ENCODE assay signal across 1 cellular context in the genomic region with DNA sequence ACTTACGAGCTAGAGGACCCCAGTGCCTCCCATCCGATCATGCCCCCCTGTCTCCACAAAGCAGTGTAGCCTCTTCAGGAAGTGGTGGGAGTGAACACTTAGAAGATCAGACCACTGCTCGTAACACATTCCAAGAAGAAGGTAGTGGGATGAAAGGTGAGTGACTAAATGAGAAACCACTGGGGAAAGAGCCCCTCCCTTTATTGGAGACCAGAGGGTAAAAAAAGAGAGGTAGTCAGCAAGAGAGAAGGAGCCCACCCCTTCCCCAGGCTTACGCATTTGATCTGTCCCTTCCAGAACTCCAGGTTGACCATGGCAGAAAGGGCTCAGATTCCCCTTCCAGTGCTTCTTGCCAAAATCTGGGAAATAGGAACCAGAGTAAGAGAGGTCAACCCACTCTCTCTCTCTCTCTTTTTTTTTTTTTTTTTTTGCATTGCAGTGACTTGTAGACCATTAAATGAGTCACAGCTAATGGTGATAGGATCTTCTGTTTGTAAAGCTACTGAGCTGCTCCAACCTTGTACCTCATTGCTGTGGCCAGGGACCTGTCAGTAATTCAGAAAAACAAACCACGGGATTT.
TF ChIP-seq lines count a peak whose summit lies in the region.

No MANE protein-coding gene starts in this region.

TF ChIP-seq in K562, 482 proteins besides CTCF, POLR2A, EP300 and RAD21 (continued from another document):
- TF ChIP-seq POLR2H (tag; IDR thresholded peaks at IDR 0.05; ENCODE audit: low read depth): no peak
- TF ChIP-seq, protein P1, sequence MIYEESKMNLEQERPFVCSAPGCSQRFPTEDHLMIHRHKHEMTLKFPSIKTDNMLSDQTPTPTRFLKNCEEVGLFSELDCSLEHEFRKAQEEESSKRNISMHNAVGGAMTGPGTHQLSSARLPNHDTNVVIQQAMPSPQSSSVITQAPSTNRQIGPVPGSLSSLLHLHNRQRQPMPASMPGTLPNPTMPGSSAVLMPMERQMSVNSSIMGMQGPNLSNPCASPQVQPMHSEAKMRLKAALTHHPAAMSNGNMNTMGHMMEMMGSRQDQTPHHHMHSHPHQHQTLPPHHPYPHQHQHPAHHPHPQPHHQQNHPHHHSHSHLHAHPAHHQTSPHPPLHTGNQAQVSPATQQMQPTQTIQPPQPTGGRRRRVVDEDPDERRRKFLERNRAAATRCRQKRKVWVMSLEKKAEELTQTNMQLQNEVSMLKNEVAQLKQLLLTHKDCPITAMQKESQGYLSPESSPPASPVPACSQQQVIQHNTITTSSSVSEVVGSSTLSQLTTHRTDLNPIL (CRISPR knock-in tag; IDR thresholded peaks at IDR 0.05): no peak
- TF ChIP-seq, protein P2, sequence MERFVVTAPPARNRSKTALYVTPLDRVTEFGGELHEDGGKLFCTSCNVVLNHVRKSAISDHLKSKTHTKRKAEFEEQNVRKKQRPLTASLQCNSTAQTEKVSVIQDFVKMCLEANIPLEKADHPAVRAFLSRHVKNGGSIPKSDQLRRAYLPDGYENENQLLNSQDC (CRISPR knock-in tag; IDR thresholded peaks at IDR 0.05): no peak
- TF ChIP-seq ATF7 (IDR thresholded peaks at IDR 0.05): peak; percentile 27; the same call in 1 of the 2 replicates
- TF ChIP-seq, protein P3, sequence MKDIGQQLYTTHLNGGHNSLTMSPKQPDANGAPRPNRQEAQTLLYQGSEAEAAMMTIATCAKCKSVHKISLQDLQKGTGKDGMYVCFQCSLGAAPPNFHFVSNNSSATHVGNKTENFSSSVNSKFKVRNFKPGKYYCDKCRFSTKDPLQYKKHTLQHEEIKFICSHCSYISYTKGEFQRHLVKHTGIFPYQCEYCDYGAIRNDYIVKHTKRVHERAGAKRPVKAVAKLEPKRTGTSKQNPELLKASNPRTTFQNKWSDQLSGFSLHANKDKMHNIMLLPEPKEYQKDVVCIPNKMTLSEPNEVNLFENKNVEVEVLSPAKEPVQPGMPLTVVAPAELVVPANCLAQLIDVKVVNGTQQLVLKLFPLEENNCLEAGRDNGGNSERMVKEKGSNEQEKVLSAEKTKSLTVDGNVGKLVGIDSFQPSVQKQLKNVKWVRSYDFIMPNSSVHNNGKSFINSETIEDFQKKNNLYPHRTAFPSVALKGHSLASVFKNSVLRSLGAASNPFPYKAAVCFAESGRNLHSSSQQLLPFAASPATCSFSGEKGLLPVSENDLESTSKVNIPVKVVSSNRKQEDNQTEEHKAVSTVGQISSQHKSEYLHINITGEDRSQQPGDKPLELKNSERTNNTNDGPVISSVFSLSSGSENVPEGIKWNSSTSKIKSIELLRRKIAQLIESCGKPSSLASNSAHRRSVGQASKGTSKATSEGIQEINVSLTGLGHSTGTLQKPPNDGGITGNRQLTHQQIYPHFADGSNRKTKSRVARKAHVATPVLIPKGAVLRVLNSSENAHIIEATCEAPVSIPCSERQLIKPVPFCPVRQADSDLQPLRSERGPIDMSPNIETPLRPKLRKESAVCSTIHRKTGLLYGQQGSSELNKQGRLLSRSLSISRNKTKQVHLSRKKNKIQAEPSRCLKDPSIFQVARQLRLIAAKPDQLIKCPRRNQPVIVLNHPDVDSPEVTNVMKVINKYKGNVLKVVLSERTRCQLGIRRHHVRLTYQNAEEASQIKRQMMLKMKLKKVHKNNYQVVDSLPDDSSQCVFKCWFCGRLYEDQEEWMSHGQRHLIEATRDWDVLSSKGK (CRISPR knock-in tag; IDR thresholded peaks at IDR 0.05): no peak
- no peak for TF ChIP-seq ZFP36 (IDR thresholded peaks at IDR 0.05; ENCODE audit: low read depth, low read length, partially characterized antibody)
- TF ChIP-seq ARID1B (IDR thresholded peaks at IDR 0.05): peak; percentile 48
- TF ChIP-seq YY1 (IDR thresholded peaks at IDR 0.05; ENCODE audit: borderline replicate concordance in 1 of 3, control insufficient read depth in 1 of 3, extremely low read depth in 1 of 3, insufficient read depth in 3 of 3, insufficient read length in 1 of 3, insufficient replicate concordance in 2 of 3, low read depth in 1 of 3, low read length in 2 of 3): no peak
- TF ChIP-seq POLR2G (IDR thresholded peaks at IDR 0.05; ENCODE audit: low read depth, low read length): no peak
- no peak for TF ChIP-seq E2F3 (CRISPR knock-in tag; IDR thresholded peaks at IDR 0.05)
- TF ChIP-seq, protein P4, sequence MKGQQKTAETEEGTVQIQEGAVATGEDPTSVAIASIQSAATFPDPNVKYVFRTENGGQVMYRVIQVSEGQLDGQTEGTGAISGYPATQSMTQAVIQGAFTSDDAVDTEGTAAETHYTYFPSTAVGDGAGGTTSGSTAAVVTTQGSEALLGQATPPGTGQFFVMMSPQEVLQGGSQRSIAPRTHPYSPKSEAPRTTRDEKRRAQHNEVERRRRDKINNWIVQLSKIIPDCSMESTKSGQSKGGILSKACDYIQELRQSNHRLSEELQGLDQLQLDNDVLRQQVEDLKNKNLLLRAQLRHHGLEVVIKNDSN (CRISPR knock-in tag; IDR thresholded peaks at IDR 0.05): no peak
- TF ChIP-seq PTRF (tag; IDR thresholded peaks at IDR 0.05): no peak
- TF ChIP-seq COPS2 (conservative IDR thresholded peaks at IDR 0.05): no peak
- TF ChIP-seq, protein P5, sequence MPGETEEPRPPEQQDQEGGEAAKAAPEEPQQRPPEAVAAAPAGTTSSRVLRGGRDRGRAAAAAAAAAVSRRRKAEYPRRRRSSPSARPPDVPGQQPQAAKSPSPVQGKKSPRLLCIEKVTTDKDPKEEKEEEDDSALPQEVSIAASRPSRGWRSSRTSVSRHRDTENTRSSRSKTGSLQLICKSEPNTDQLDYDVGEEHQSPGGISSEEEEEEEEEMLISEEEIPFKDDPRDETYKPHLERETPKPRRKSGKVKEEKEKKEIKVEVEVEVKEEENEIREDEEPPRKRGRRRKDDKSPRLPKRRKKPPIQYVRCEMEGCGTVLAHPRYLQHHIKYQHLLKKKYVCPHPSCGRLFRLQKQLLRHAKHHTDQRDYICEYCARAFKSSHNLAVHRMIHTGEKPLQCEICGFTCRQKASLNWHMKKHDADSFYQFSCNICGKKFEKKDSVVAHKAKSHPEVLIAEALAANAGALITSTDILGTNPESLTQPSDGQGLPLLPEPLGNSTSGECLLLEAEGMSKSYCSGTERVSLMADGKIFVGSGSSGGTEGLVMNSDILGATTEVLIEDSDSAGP (CRISPR knock-in tag; IDR thresholded peaks at IDR 0.05): no peak
- TF ChIP-seq TEAD1 (CRISPR knock-in tag; IDR thresholded peaks at IDR 0.05): no peak
- no peak for TF ChIP-seq NFIX (CRISPR knock-in tag; IDR thresholded peaks at IDR 0.05; ENCODE audit: low read depth)
- TF ChIP-seq, protein P6, sequence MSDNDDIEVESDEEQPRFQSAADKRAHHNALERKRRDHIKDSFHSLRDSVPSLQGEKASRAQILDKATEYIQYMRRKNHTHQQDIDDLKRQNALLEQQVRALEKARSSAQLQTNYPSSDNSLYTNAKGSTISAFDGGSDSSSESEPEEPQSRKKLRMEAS (CRISPR knock-in tag; IDR thresholded peaks at IDR 0.05): no peak
- TF ChIP-seq ZNF282 (CRISPR knock-in tag; IDR thresholded peaks at IDR 0.05): no peak
- no peak for TF ChIP-seq FOS (IDR thresholded peaks at IDR 0.05; ENCODE audit: extremely low read depth, insufficient read length)
- TF ChIP-seq CBX3 (IDR thresholded peaks at IDR 0.05; ENCODE audit: borderline replicate concordance in 1 of 2, low read length in 2 of 2): no peak
- no peak for TF ChIP-seq PHF21A (IDR thresholded peaks at IDR 0.05; ENCODE audit: borderline replicate concordance, low read depth)
- no peak for TF ChIP-seq CBFA2T3 (IDR thresholded peaks at IDR 0.05)
